Comparison of ENCODE assay signal across 1 cellular context in genomic region chr3:129316121-129317013, GRCh38.
TF ChIP-seq lines count a peak whose summit lies in the region.

No MANE protein-coding gene starts in this region.

TF ChIP-seq in K562, 482 proteins besides CTCF, POLR2A, EP300 and RAD21 (continues in another document):
- TF ChIP-seq NUFIP1 (IDR thresholded peaks at IDR 0.05; ENCODE audit: partially characterized antibody) (no peak), ZNF324 (CRISPR knock-in tag; IDR thresholded peaks at IDR 0.05) (no peak), MAZ (CRISPR knock-in tag; conservative IDR thresholded peaks at IDR 0.05 in 1 of 2, IDR thresholded peaks at IDR 0.05 in 1 of 2) (peak; percentile 37 to 49; a peak in 2 of 4 replicates), CHD1 (IDR thresholded peaks at IDR 0.05; ENCODE audit: low read length) (no peak), ZNF584 (CRISPR knock-in tag; IDR thresholded peaks at IDR 0.05; ENCODE audit: low read depth) (0 out of 2 replicates have a peak, but pooled peaks have one; percentile 47), HMG20B (CRISPR knock-in tag; IDR thresholded peaks at IDR 0.05) (no peak), USF1 (CRISPR knock-in tag; IDR thresholded peaks at IDR 0.05) (peak; percentile 73), POLR3A (IDR thresholded peaks at IDR 0.05; ENCODE audit: borderline replicate concordance, extremely low read depth, insufficient read depth, insufficient read length) (no peak), ZC3H8 (IDR thresholded peaks at IDR 0.05) (no peak), CCNT2 (IDR thresholded peaks at IDR 0.05; ENCODE audit: borderline replicate concordance, extremely low read depth, insufficient read length, low read depth, low read length) (peak; percentile 50), CAMTA2 (CRISPR knock-in tag; conservative IDR thresholded peaks at IDR 0.05) (no peak), FOXP1 (CRISPR knock-in tag; IDR thresholded peaks at IDR 0.05) (0 out of 2 replicates have a peak, but pooled peaks have one; percentile 19), HDAC1 (IDR thresholded peaks at IDR 0.05) (peak in 1 of 2 experiments; percentile 74; a peak in 2 of 4 replicates), TAF1 (IDR thresholded peaks at IDR 0.05; ENCODE audit: control insufficient read depth, extremely low read depth, insufficient read depth, low read length, severe bottlenecking) (peak; percentile 93), XRCC4 (IDR thresholded peaks at IDR 0.05; ENCODE audit: extremely low read depth, insufficient read depth, insufficient read length) (no peak), VEZF1 (CRISPR knock-in tag; IDR thresholded peaks at IDR 0.05) (peak; percentile 54; the same call in 1 of the 2 replicates), SOX6 (IDR thresholded peaks at IDR 0.05) (no peak), MTA3 (IDR thresholded peaks at IDR 0.05; ENCODE audit: borderline replicate concordance) (peak; percentile 98), CC2D1A (IDR thresholded peaks at IDR 0.05) (no peak), KDM4B (IDR thresholded peaks at IDR 0.05; ENCODE audit: borderline replicate concordance in 2 of 2, low read depth in 1 of 2) (no peak), JUNB (CRISPR knock-in tag; conservative IDR thresholded peaks at IDR 0.05) (no peak), RNF2 (IDR thresholded peaks at IDR 0.05) (peak; percentile 66; the same call in 1 of the 2 replicates), GTF2E2 (tag; IDR thresholded peaks at IDR 0.05) (peak; percentile 87), CTBP1 (IDR thresholded peaks at IDR 0.05; ENCODE audit: borderline replicate concordance) (peak; percentile 67; the same call in 1 of the 2 replicates), KAT8 (IDR thresholded peaks at IDR 0.05; ENCODE audit: low read depth) (no peak), ETV5 (CRISPR knock-in tag; IDR thresholded peaks at IDR 0.05; ENCODE audit: low read depth) (0 out of 2 replicates have a peak, but pooled peaks have one; percentile 40), CBX1 (IDR thresholded peaks at IDR 0.05; ENCODE audit: low read depth) (peak; percentile 95), ZNF212 (CRISPR knock-in tag; IDR thresholded peaks at IDR 0.05) (no peak), ZBTB5 (IDR thresholded peaks at IDR 0.05) (peak; percentile 84; the same call in 1 of the 2 replicates), RBFOX2 (IDR thresholded peaks at IDR 0.05; ENCODE audit: low read depth, low read length) (peak; percentile 95), FOXK2 (conservative IDR thresholded peaks at IDR 0.05 in 1 of 2, IDR thresholded peaks at IDR 0.05 in 1 of 2; ENCODE audit: low read depth in 2 of 2) (peak; percentile 99 to 100), USF2 (CRISPR knock-in tag; IDR thresholded peaks at IDR 0.05) (peak; percentile 69), CBX3 (IDR thresholded peaks at IDR 0.05; ENCODE audit: borderline replicate concordance in 1 of 2, low read length in 2 of 2) (no peak), ELK3 (CRISPR knock-in tag; IDR thresholded peaks at IDR 0.05) (no peak), GTF2A2 (tag; IDR thresholded peaks at IDR 0.05) (peak; percentile 98), SIN3B (IDR thresholded peaks at IDR 0.05; ENCODE audit: low read depth) (peak; percentile 66), E2F1 (CRISPR knock-in tag; IDR thresholded peaks at IDR 0.05) (0 out of 2 replicates have a peak, but pooled peaks have one; percentile 36), TCF7L2 (IDR thresholded peaks at IDR 0.05; ENCODE audit: low read depth, low read length) (no peak), CGGBP1 (CRISPR knock-in tag; IDR thresholded peaks at IDR 0.05) (peak; percentile 83; the same call in 1 of the 2 replicates), KDM5B (IDR thresholded peaks at IDR 0.05; ENCODE audit: insufficient replicate concordance, low read depth, low read length) (peak; percentile 99), HDAC3 (IDR thresholded peaks at IDR 0.05; ENCODE audit: borderline replicate concordance, partially characterized antibody) (no peak), PREB (CRISPR knock-in tag; IDR thresholded peaks at IDR 0.05) (no peak), CHD7 (IDR thresholded peaks at IDR 0.05; ENCODE audit: low read depth, low read length) (no peak)
